In the genomic region with DNA sequence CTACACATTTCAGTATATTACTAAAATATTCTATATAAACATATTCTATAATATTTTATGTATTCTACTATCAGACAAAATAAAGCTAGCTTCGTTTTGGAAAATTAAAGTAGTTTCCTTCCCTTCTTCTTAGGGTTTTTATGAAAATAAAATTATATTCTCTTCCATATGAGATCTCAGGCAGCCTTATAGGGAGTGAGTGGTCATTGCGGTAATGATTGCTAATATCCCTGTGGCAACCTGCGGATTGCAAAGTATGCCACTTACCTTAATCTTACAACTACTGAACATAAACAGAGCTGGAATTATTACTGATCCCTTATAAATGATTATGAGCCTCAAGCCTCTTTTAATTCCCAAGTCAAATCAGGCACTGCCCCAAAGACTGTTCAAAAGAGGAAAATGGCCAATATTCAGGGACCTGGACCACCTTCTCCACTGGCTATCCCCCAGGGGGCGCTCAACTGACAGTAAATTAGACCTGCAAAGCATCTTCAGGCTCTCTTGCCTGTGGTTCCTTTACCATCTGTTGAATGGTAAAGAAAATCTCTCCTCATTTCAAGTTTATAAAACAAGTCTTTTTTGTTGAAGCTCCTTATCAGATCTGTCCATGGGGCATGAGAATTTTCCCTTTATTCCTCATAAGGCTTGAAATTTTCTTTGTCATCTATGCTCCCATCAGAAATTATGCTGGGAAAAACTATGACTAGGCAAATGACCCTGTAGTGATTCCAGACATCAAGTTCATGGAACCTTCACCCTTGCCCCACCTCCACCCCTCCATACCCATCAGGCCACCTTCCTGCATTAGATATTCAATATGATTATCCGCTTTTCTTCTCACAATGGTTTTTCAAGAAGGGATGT, we compare ENCODE assay signal across 8 cellular contexts.
DNase-seq lines count a peak whose midpoint lies in the region; ATAC-seq and TF ChIP-seq lines count a peak whose summit lies in the region.

No MANE protein-coding gene starts in this region.

- no peak overlapping the region for H3K4me3 Mint-ChIP-seq in activated naive CD4-positive, alpha-beta T cell treated with anti-CD3 and anti-CD28 coated beads for 36 hours

- intact Hi-C loops in activated naive CD4-positive, alpha-beta T cell treated with anti-CD3 and anti-CD28 coated beads for 36 hours (cut with micrococcal nuclease) = loop anchor here (1.0 to 10.0 kb wide), 7 partner anchors 24 to 421 kb away; a partner anchor contains a TSS
- intact Hi-C loops in head of caudate nucleus (cut with DNase I) = loop anchor here (5.0 kb wide), 1 partner anchor 163 kb away; a partner anchor contains a TSS
- intact Hi-C loops in psoas muscle (cut with DNase I) = loop anchor here in 1 of 2 donors (2.0 to 10.0 kb wide), 2 partner anchors 164 to 420 kb away; a partner anchor contains a TSS

- no peaks in the 10 kb centered on the region for H3K4me1 ChIP-seq in psoas muscle

- H3K36me3 Mint-ChIP-seq in activated naive CD4-positive, alpha-beta T cell treated with anti-CD3 and anti-CD28 coated beads for 36 hours (ENCODE audit: low read depth) = no peaks in the 10 kb centered on the region

- in situ Hi-C loops in KBM-7 (cut with MboI; ENCODE audit: low pct_unique_long_range_greater_than_20kb, low sequenced_read_pairs) = no loop called here
- in situ Hi-C loops in SK-MEL-5 (cut with HindIII; ENCODE audit: low pct_unique_long_range_greater_than_20kb, low sequenced_read_pairs) = no loop called here

- no peaks in the 10 kb centered on the region for H3K9me3 ChIP-seq in psoas muscle

- TF ChIP-seq CTCF in psoas muscle (IDR thresholded peaks at IDR 0.05) = peak; percentile 66

- H3K27ac ChIP-seq in psoas muscle = no peak overlapping the region

- no peak overlapping the region for H3K27ac Mint-ChIP-seq in activated naive CD4-positive, alpha-beta T cell treated with anti-CD3 and anti-CD28 coated beads for 36 hours

- CTCF ChIA-PET in activated naive CD4-positive, alpha-beta T cell treated with anti-CD3 and anti-CD28 coated beads for 36 hours (lab: Charles Lee) = interaction anchor here (0.6 to 4.2 kb wide), 27 partner anchors 11 to 857 kb away, joined by 3 to 45 read pairs (median 4); a partner anchor contains a TSS

- ATAC-seq in GM21526 (IDR thresholded peaks at IDR 0.05; ENCODE audit: low FRiP score, unreplicated experiment) (peak; percentile 77), psoas muscle (peak in 2 of 4 donors; percentile 51 to 58), HG03439 (IDR thresholded peaks at IDR 0.05; ENCODE audit: unreplicated experiment) (no peak)

- DNase-seq in DMS 273 treated with DMSO at 0.1 percent for 48 hours (lab: John Stamatoyannopoulos, UW) (peak; percentile 33), KBM-7 (peak; percentile 62), SK-MEL-5 (ENCODE audit: low read depth, low spot score) (peak; percentile 84), head of caudate nucleus (peak; percentile 47 to 91 (median 74)), psoas muscle (peak; percentile 63 to 76)
- peak; percentile 89 for DNase-seq in activated naive CD4-positive, alpha-beta T cell treated with anti-CD3 and anti-CD28 coated beads for 36 hours

- H3K4me3 ChIP-seq in psoas muscle = no peak overlapping the region

- H3K36me3 ChIP-seq in psoas muscle (ENCODE audit: insufficient read depth in 1 of 2, low read depth in 1 of 2) = no peaks in the 10 kb centered on the region

- H3K9me3 Mint-ChIP-seq in activated naive CD4-positive, alpha-beta T cell treated with anti-CD3 and anti-CD28 coated beads for 36 hours = no peaks in the 10 kb centered on the region

- H3K27me3 ChIP-seq in psoas muscle (ENCODE audit: insufficient read depth in 3 of 3, low read length in 2 of 3) = no peaks in the 10 kb centered on the region

- H3K4me1 Mint-ChIP-seq in activated naive CD4-positive, alpha-beta T cell treated with anti-CD3 and anti-CD28 coated beads for 36 hours (ENCODE audit: low read depth) = no peaks in the 10 kb centered on the region

- no peaks in the 10 kb centered on the region for H3K27me3 Mint-ChIP-seq in activated naive CD4-positive, alpha-beta T cell treated with anti-CD3 and anti-CD28 coated beads for 36 hours (ENCODE audit: low read depth)

- WGBS in psoas muscle, 3 donors = 64 to 65% (median 64%) methylated on average over 5 of the region's 5 CpGs

Comparison
In these comparisons a context has a peak if more than half of its experiments do, and no peak if none do; other contexts are left out.
1. DNase-seq: peak in every context shown above with its lines; median percentile 89 in activated naive CD4-positive, alpha-beta T cell treated with anti-CD3 and anti-CD28 coated beads for 36 hours; 84 in SK-MEL-5; 74 in head of caudate nucleus; 70 in psoas muscle; 62 in KBM-7; 33 in DMS 273 treated with DMSO at 0.1 percent for 48 hours.